ENCODE assay signal across 10 cellular contexts in the genomic region with DNA sequence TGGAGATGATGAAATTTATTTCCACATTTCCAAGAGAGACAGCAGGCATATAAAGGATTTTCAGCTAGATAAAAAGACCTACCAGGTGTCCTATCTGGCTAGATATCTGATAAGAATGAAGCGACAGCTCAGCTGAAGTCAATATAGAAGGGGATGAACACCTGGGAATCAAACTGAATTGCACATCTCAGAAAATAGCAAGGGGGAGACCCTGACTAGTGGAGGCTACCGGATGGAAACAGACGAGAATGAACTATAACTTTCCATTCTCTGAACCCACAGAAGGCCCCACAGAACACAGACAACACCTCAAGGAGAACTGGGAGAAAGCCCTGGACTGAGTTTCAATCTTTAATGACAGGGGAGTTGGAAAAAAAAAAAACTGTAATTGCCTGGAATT. TPM values are rescaled to one million over a fixed set of nuclear protein-coding genes. Genes with fewer than 3 reads are reported as not detected.
DNase-seq lines count a peak whose midpoint lies in the region; ATAC-seq, FAIRE-seq and TF ChIP-seq lines count a peak whose summit lies in the region.
"Had no signal": no experiment of that assay in that cellular context is flagged by ENCODE, and none has a peak within 500 bp of the region (broad histone marks: within the 10 kb centered on the region; RNA-seq: fewer than 3 reads in every experiment).

No MANE protein-coding gene starts in this region.

- peak overlapping the region; percentile 83 for H3K27ac ChIP-seq in DND-41 (ENCODE audit: low read length)
- H3K27ac ChIP-seq: esophagus muscularis mucosa had no signal

- peak; percentile 88 for ATAC-seq in DND-41 (ENCODE audit: insufficient read depth, low read depth)
- peak; percentile 43 for ATAC-seq in GM19452 (IDR thresholded peaks at IDR 0.05; ENCODE audit: unreplicated experiment)
- ATAC-seq in HG03521 (IDR thresholded peaks at IDR 0.05; ENCODE audit: unreplicated experiment): peak; percentile 10

- no peaks in the 10 kb centered on the region for H3K79me2 ChIP-seq in DND-41 (ENCODE audit: insufficient read depth, low read length)

- H3K9ac ChIP-seq in DND-41 (ENCODE audit: low read depth, low read length): peak overlapping the region; percentile 46

- peaks cover 41% of the 10 kb centered on the region for H3K36me3 ChIP-seq in DND-41 (ENCODE audit: insufficient read depth, low read length)

- DNase-seq in DND-41 (peak; percentile 65), dermis blood vessel endothelial cell (peak; percentile 12), NCI-H1436 (lab: John Stamatoyannopoulos, UW) (no peak), HTR-8/SVneo (ENCODE audit: insufficient read length, low spot score) (no peak), NCI-H2107 treated with DMSO at 0.1 percent for 48 hours (lab: John Stamatoyannopoulos, UW; ENCODE audit: unreplicated experiment) (no peak)
- no peak for DNase-seq in activated effector memory CD4-positive, alpha-beta T cell treated with Interleukin-2 at 50 U/mL for 16 hours
- DNase-seq: DMS153 had no signal

- H3K9me3 ChIP-seq in DND-41 (ENCODE audit: insufficient read depth, low read length, severe bottlenecking): no peaks in the 10 kb centered on the region
- H3K9me3 ChIP-seq: esophagus muscularis mucosa had no signal

- H2AFZ ChIP-seq in DND-41 (ENCODE audit: low read depth, low read length): peak overlapping the region; percentile 50

- H3K4me2 ChIP-seq in DND-41 (ENCODE audit: insufficient read depth, low read length): peak overlapping the region; percentile 67

- no peak for FAIRE-seq in HTR-8/SVneo (lab: Jason Lieb, UNC)

- peak overlapping the region in 1 of 2 experiments; percentile 45; a peak in 2 of 4 replicates for H3K4me3 ChIP-seq in DND-41 (ENCODE audit: low read depth in 1 of 2, low read length in 2 of 2)
- H3K4me3 ChIP-seq: esophagus muscularis mucosa had no signal

- no peaks in the 10 kb centered on the region for H4K20me1 ChIP-seq in DND-41 (ENCODE audit: insufficient read depth, low read length)

- peaks cover 43% of the 10 kb centered on the region for H3K4me1 ChIP-seq in DND-41 (ENCODE audit: insufficient read depth, low read length)
- H3K4me1 ChIP-seq: esophagus muscularis mucosa had no signal

- no peak for TF ChIP-seq CTCF in DND-41 (IDR thresholded peaks at IDR 0.05; ENCODE audit: borderline replicate concordance, extremely low read depth, low read length, poor library complexity, severe bottlenecking)

- H3K27me3 ChIP-seq in DND-41 (ENCODE audit: insufficient read depth, low read length, poor library complexity): no peaks in the 10 kb centered on the region
- H3K27me3 ChIP-seq: esophagus muscularis mucosa had no signal

RNA-seq across cellular contexts. Expression of a gene that starts 51.1 kb away (rescaled TPM):
- 16.1 and 19.7 TPM in 2 replicates for total RNA-seq in dermis blood vessel endothelial cell

Comparison
In these comparisons a context has a peak if more than half of its experiments do, and no peak if none do; other contexts are left out.
1. ATAC-seq: peak in every context shown above with its lines; median percentile 88 in DND-41; 43 in GM19452; 10 in HG03521.
2. DNase-seq: peak in DND-41 (single experiment) and dermis blood vessel endothelial cell (single experiment); none in NCI-H1436 (single experiment), HTR-8/SVneo (single experiment), activated effector memory CD4-positive, alpha-beta T cell treated with Interleukin-2 at 50 U/mL for 16 hours (single experiment) and NCI-H2107 treated with DMSO at 0.1 percent for 48 hours (single experiment).